In genomic region chr13:44884076-44884729, GRCh38 we compare ENCODE assay signal across 14 cellular contexts.
DNase-seq lines count a peak whose midpoint lies in the region; ATAC-seq, FAIRE-seq and TF ChIP-seq lines count a peak whose summit lies in the region.
"Had no signal": no experiment of that assay in that cellular context is flagged by ENCODE, and none has a peak within 500 bp of the region (broad histone marks: within the 10 kb centered on the region; RNA-seq: fewer than 3 reads in every experiment).

No MANE protein-coding gene starts in this region.

- H3K4me3 ChIP-seq in cardiac fibroblast (replicated peaks in 1 of 2; ENCODE audit: low read depth in 2 of 2, low read length in 2 of 2) (no peak overlapping the region), HepG2 (replicated peaks in 1 of 3; ENCODE audit: insufficient read depth in 1 of 3, low read depth in 2 of 3, low read length in 3 of 3) (no peak overlapping the region), uterus (no peak overlapping the region)
- H3K4me3 ChIP-seq: ovary had no signal

- H3K27ac ChIP-seq in HepG2 (ENCODE audit: extremely low read length, insufficient read depth, low read length) (no peak overlapping the region), uterus (no peak overlapping the region)
- H3K27ac ChIP-seq: ovary had no signal

- H4K20me1 ChIP-seq in HepG2 (ENCODE audit: insufficient read depth, low read length), result no peaks in the 10 kb centered on the region

- DNase-seq in AG09319 (ENCODE audit: extremely low read depth, low read depth) (peak; percentile 10), M059J (ENCODE audit: low read depth) (peak; percentile 80), cardiac fibroblast (ENCODE audit: low read depth in 2 of 2) (peak; percentile 81 to 94), HepG2 (ENCODE audit: low spot score) (no peak), NCI-H2196 treated with DMSO at 0.1 percent for 48 hours (lab: John Stamatoyannopoulos, UW; ENCODE audit: unreplicated experiment) (no peak), UCSD-AML1 (lab: John Stamatoyannopoulos, UW; ENCODE audit: unreplicated experiment) (no peak), uterus (no peak)
- DNase-seq: foreskin melanocyte, immature natural killer cell, midbrain, NCI-H2227 treated with DMSO at 0.1 percent for 48 hours, ovary had no signal

- no peak for TF ChIP-seq EP300 in HepG2 (IDR thresholded peaks at IDR 0.05; ENCODE audit: low read depth in 2 of 2, low read length in 2 of 2)
- no peak for TF ChIP-seq EP300 in HepG2 (CRISPR knock-in tag; IDR thresholded peaks at IDR 0.05; ENCODE audit: borderline replicate concordance)

- H2AFZ ChIP-seq in HepG2 (ENCODE audit: low read length), result no peak overlapping the region

- 28% methylated on average over 4 of the region's 5 CpGs for WGBS in HepG2 (ENCODE audit: low lambda C conversion rate)

- TF ChIP-seq RAD21 in HepG2 (CRISPR knock-in tag; IDR thresholded peaks at IDR 0.05), result no peak

- H3K36me3 ChIP-seq in HepG2 (replicated peaks in 1 of 2; ENCODE audit: control insufficient read depth in 1 of 2, insufficient read depth in 2 of 2, low read length in 2 of 2), result no peaks in the 10 kb centered on the region
- H3K36me3 ChIP-seq in uterus, result no peaks in the 10 kb centered on the region
- H3K36me3 ChIP-seq: ovary had no signal

- ATAC-seq in HepG2, result peak; percentile 40; the same call in 1 of the 3 replicates
- ATAC-seq in HG03045 (IDR thresholded peaks at IDR 0.05; ENCODE audit: unreplicated experiment), result no peak

- no peak for FAIRE-seq in HepG2 (lab: Jason Lieb, UNC)
- FAIRE-seq: colon had no signal

- CTCF ChIA-PET in HepG2 (lab: Yijun Ruan, JAX; ENCODE audit: low intra/inter-chr PET ratio, low total read pairs), result no interaction called here

- H3K9me3 ChIP-seq in HepG2 (ENCODE audit: low read length), result no peaks in the 10 kb centered on the region
- no peaks in the 10 kb centered on the region for H3K9me3 ChIP-seq in uterus
- H3K9me3 ChIP-seq: ovary had no signal

- H3K4me1 ChIP-seq in HepG2 (ENCODE audit: insufficient read depth, low read length) (peaks cover 14% of the 10 kb centered on the region), uterus (no peaks in the 10 kb centered on the region)

- TF ChIP-seq CTCF in AG09319 (IDR thresholded peaks at IDR 0.05; ENCODE audit: low read depth, low read length) (no peak), cardiac fibroblast (IDR thresholded peaks at IDR 0.05; ENCODE audit: low read depth, low read length) (no peak), HepG2 (CRISPR knock-in tag; IDR thresholded peaks at IDR 0.05) (no peak), uterus (IDR thresholded peaks at IDR 0.05) (no peak)

- H3K9ac ChIP-seq in HepG2 (ENCODE audit: insufficient read depth, low read depth, low read length), result no peak overlapping the region

- BruUV-seq in HepG2 (replicated peaks; lab: Mats Ljungman, UMichigan), result no TSS peak

- POLR2A ChIA-PET in HepG2 (lab: Yijun Ruan, JAX), result no interaction called here

- in situ Hi-C loops in HepG2 (cut with HindIII; ENCODE audit: extremely low pct_ligation_motif_present, low pct_unique_long_range_greater_than_20kb), result no loop called here

- TF ChIP-seq POLR2A in HepG2 (IDR thresholded peaks at IDR 0.05; ENCODE audit: insufficient read depth in 1 of 2, low read depth in 2 of 2, low read length in 2 of 2), result no peak
- no peak for TF ChIP-seq POLR2A in uterus (IDR thresholded peaks at IDR 0.05)

- H3K27me3 ChIP-seq in HepG2 (ENCODE audit: control insufficient read depth in 1 of 2, insufficient read depth in 2 of 2, low read length in 2 of 2), result no peaks in the 10 kb centered on the region; a peak in 1 of 5 replicates
- H3K27me3 ChIP-seq in uterus, result no peaks in the 10 kb centered on the region
- H3K27me3 ChIP-seq: ovary had no signal

- H3K4me2 ChIP-seq in HepG2 (ENCODE audit: low read depth, low read length), result no peak overlapping the region

- intact Hi-C loops in HepG2 (cut with micrococcal nuclease; ENCODE audit: unreplicated experiment), result no loop called here
- intact Hi-C loops in uterus (cut with DNase I; ENCODE audit: low total_unique reads), result no loop called here

- H3K79me2 ChIP-seq in HepG2 (ENCODE audit: insufficient read depth, low read length), result no peaks in the 10 kb centered on the region

TF ChIP-seq in HepG2, 621 proteins besides CTCF, POLR2A, EP300 and RAD21:
- TF ChIP-seq EEA1 (CRISPR knock-in tag; IDR thresholded peaks at IDR 0.05; ENCODE audit: borderline replicate concordance), result no peak
- no peak for TF ChIP-seq ZBTB7B (CRISPR knock-in tag; IDR thresholded peaks at IDR 0.05)
- TF ChIP-seq ZFP82 (CRISPR knock-in tag; IDR thresholded peaks at IDR 0.05; ENCODE audit: borderline replicate concordance), result no peak
- no peak for TF ChIP-seq ZSCAN31 (CRISPR knock-in tag; IDR thresholded peaks at IDR 0.05; ENCODE audit: low read depth)
- no peak for TF ChIP-seq KMT2B (CRISPR knock-in tag; IDR thresholded peaks at IDR 0.05)
- no peak for TF ChIP-seq CBX1 (IDR thresholded peaks at IDR 0.05; ENCODE audit: low read depth)
- TF ChIP-seq NCOA2 (CRISPR knock-in tag; IDR thresholded peaks at IDR 0.05), result no peak

Comparison
In these comparisons a context has a peak if more than half of its experiments do, and no peak if none do; other contexts are left out.
1. DNase-seq: peak in AG09319 (single experiment), M059J (single experiment) and cardiac fibroblast (2 of 2); none in HepG2 (single experiment), NCI-H2196 treated with DMSO at 0.1 percent for 48 hours (single experiment), UCSD-AML1 (single experiment) and uterus (0 of 2).